In genomic region chr7:75485979-75486643, GRCh38 we compare ENCODE assay signal across 8 cellular contexts. TPM values are rescaled to one million over a fixed set of nuclear protein-coding genes. Genes with fewer than 3 reads are reported as not detected.
DNase-seq lines count a peak whose midpoint lies in the region; ATAC-seq and TF ChIP-seq lines count a peak whose summit lies in the region.
"Not testable (repeated sequence)": the region's sequence is repeated elsewhere in the genome, so short reads cannot be mapped to it uniquely, and the experiment has no call there.

POM121C (minus strand) TSS chr7:75486299; CDS start chr7:75441496, 44,803 bp downstream.

- WGBS in gastroesophageal sphincter (ENCODE audit: low coverage in 1 of 2), 2 donors, result 0% methylated on average over 4 to 9 of the region's 49 CpGs

- ATAC-seq in gastroesophageal sphincter, result peak; percentile 100

- not testable (repeated sequence) for H3K27me3 ChIP-seq in gastroesophageal sphincter

- H3K9me3 ChIP-seq in gastroesophageal sphincter, result not testable (repeated sequence)

- not testable (repeated sequence) for TF ChIP-seq EP300 in gastroesophageal sphincter (IDR thresholded peaks at IDR 0.05)

- peak; percentile 21 to 48 for TF ChIP-seq POLR2A in gastroesophageal sphincter (IDR thresholded peaks at IDR 0.05)

- TF ChIP-seq CTCF in HFF-Myc (IDR thresholded peaks at IDR 0.05; ENCODE audit: low read depth, low read length, missing control alignments); gastroesophageal sphincter (IDR thresholded peaks at IDR 0.05): not testable (repeated sequence)

- peak; percentile 58 for DNase-seq in GM04503 (ENCODE audit: low read depth)
- peak; percentile 74 for DNase-seq in HFF-Myc (ENCODE audit: extremely low read depth, low read depth)
- peak; percentile 92 for DNase-seq in MV-4-11 (lab: John Stamatoyannopoulos, UW)
- peak; percentile 94 for DNase-seq in SK-MEL-5 (ENCODE audit: low read depth, low spot score)
- peak; percentile 90 for DNase-seq in activated naive CD4-positive, alpha-beta T cell treated with Interleukin-2 at 50 U/mL for 16 hours
- DNase-seq in nucleus accumbens (lab: John Stamatoyannopoulos, UW), result peak; percentile 46 to 94 (median 80)
- peak; percentile 85 for DNase-seq in superior temporal gyrus (ENCODE audit: extremely low spot score)

- in situ Hi-C loops in SK-MEL-5 (cut with HindIII; ENCODE audit: low pct_unique_long_range_greater_than_20kb, low sequenced_read_pairs), result not testable (repeated sequence)

- not testable (repeated sequence) for H3K4me1 ChIP-seq in gastroesophageal sphincter

- H3K4me3 ChIP-seq in HFF-Myc (replicated peaks; ENCODE audit: low read depth, low read length) (peak within 1 kb of the TSS; percentile 65), gastroesophageal sphincter (peak within 1 kb of the TSS; percentile 76 to 99)

- H3K36me3 ChIP-seq in gastroesophageal sphincter, result not testable (repeated sequence)

- H3K27ac ChIP-seq in gastroesophageal sphincter, result peak within 1 kb of the TSS; percentile 89 to 98 (median 92)

RNA-seq across cellular contexts. Expression of gene POM121C, which starts in this region (rescaled TPM):
- total RNA-seq in SK-MEL-5 (2014; rRNA removed; shearing (Covaris generic)), result 11.9 and 13.7 TPM in 2 replicates
- polyA plus RNA-seq in SK-MEL-5 (2015; cell fraction: cytosol; rRNA removed), result 61.5 and 92.8 TPM in 2 replicates
- 53.6 and 57.5 TPM in 2 replicates for polyA plus RNA-seq in SK-MEL-5 (2015; cell fraction: nucleus; rRNA removed)
- 10 to 100 TPM in 3 of 4 donors, 1 to 10 TPM in 1; 9.0 to 26.8 (median 23.7) TPM for total RNA-seq in gastroesophageal sphincter

Comparison
In these comparisons a context has a peak if more than half of its experiments do, and no peak if none do; other contexts are left out.
1. Peak in every context shown above with its lines: DNase-seq, ATAC-seq, H3K4me3 ChIP-seq and H3K27ac ChIP-seq.